Comparison of ENCODE assay signal across 7 cellular contexts in the genomic region with DNA sequence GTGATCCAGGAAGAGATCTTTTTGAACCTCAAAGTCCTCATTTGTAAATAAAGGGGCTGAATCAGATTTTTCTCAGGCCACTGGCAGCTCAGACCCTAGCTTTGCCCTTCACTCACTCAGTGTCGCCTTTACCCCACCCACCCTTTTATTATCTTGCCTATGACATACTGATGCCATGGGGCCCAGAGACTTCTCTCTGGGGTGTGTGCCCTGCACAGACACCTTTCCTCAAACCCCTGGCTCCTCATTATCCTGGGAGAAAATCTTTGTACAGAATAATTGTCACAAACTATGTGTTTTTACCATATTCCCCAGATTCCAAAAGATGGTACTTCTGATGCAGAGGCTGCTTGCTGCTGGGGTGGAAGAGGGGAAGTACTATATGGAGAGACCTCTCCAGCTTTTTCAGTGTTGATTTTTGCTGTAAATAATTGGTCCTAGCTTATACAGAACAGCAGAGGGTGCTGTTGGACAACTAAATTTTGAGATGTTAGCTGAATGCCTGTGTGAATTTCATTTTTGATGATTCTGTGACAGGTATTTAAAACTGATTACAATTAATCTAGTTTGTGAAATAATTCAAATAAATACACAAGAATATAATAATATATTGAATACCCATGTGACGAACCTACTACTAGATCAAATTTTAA. TPM values are rescaled to one million over a fixed set of nuclear protein-coding genes. Genes with fewer than 3 reads are reported as not detected.
DNase-seq lines count a peak whose midpoint lies in the region; ATAC-seq and TF ChIP-seq lines count a peak whose summit lies in the region.

No MANE protein-coding gene starts in this region.

- intact Hi-C loops in upper lobe of right lung (cut with DNase I): no loop called here

- H3K27me3 ChIP-seq in H7 (ENCODE audit: control insufficient read depth, insufficient read depth, low read length): no peaks in the 10 kb centered on the region
- no peaks in the 10 kb centered on the region for H3K27me3 ChIP-seq in kidney epithelial cell (ENCODE audit: control insufficient read depth, insufficient read depth, low read length)
- no peaks in the 10 kb centered on the region for H3K27me3 ChIP-seq in upper lobe of right lung

- H3K4me3 ChIP-seq in H7 (ENCODE audit: insufficient read depth, low read depth, low read length): no peak overlapping the region
- H3K4me3 ChIP-seq in kidney epithelial cell (ENCODE audit: low read depth, low read length): no peak overlapping the region
- H3K4me3 ChIP-seq in upper lobe of right lung: no peak overlapping the region

- ATAC-seq in upper lobe of right lung (peak; percentile 78), HG03469 (IDR thresholded peaks at IDR 0.05; ENCODE audit: unreplicated experiment) (no peak)

- no peaks in the 10 kb centered on the region for H3K4me1 ChIP-seq in upper lobe of right lung

- DNase-seq in G401 (ENCODE audit: low spot score) (peak; percentile 75), H7 (peak; percentile 49), NCI-H345 (lab: John Stamatoyannopoulos, UW) (peak; percentile 46), astrocyte of the hippocampus (ENCODE audit: low read depth, low spot score) (peak; percentile 57), kidney epithelial cell (ENCODE audit: low read depth) (no peak), upper lobe of right lung (no peak)

- in situ Hi-C loops in G401 (cut with HindIII; ENCODE audit: low sequenced_read_pairs): no loop called here

- no peaks in the 10 kb centered on the region for H3K9me3 ChIP-seq in upper lobe of right lung

- peak; percentile 60 for TF ChIP-seq CTCF in kidney epithelial cell (IDR thresholded peaks at IDR 0.05; ENCODE audit: insufficient read depth, low read length, poor library complexity, severe bottlenecking)
- peak; percentile 62 for TF ChIP-seq CTCF in upper lobe of right lung (IDR thresholded peaks at IDR 0.05)

- H3K36me3 ChIP-seq in H7 (replicated peaks; ENCODE audit: control insufficient read depth, insufficient read depth, low read length) (no peaks in the 10 kb centered on the region), kidney epithelial cell (ENCODE audit: control insufficient read depth, insufficient read depth, low read length) (no peaks in the 10 kb centered on the region), upper lobe of right lung (no peaks in the 10 kb centered on the region)

- H3K27ac ChIP-seq in upper lobe of right lung: no peak overlapping the region

RNA-seq across cellular contexts. Expression of a gene that starts 53.9 kb away (rescaled TPM):
- not detected in 2 replicates for total RNA-seq in G401 (2014; rRNA removed; shearing (Covaris generic))
- total RNA-seq in H7 (2014; rRNA removed; shearing (Covaris generic)): not detected in 2 replicates
- total RNA-seq in kidney epithelial cell: not detected in 2 replicates
- total RNA-seq in upper lobe of right lung: not detected

Comparison
In these comparisons a context has a peak if more than half of its experiments do, and no peak if none do; other contexts are left out.
1. DNase-seq: peak in G401 (single experiment), H7 (single experiment), NCI-H345 (single experiment) and astrocyte of the hippocampus (single experiment); none in kidney epithelial cell (single experiment) and upper lobe of right lung (single experiment).